25 cellular contexts compared by ENCODE assay signal in genomic region chr20:46468508-46468907, GRCh38. TPM values are rescaled to one million over a fixed set of nuclear protein-coding genes. Genes with fewer than 3 reads are reported as not detected.
DNase-seq lines count a peak whose midpoint lies in the region; ATAC-seq, FAIRE-seq and TF ChIP-seq lines count a peak whose summit lies in the region.
"Had no signal": no experiment of that assay in that cellular context is flagged by ENCODE, and none has a peak within 500 bp of the region (broad histone marks: within the 10 kb centered on the region; RNA-seq: fewer than 3 reads in every experiment).

No MANE protein-coding gene starts in this region.

- no peaks in the 10 kb centered on the region for H3K9me3 ChIP-seq in K562 (replicated peaks; ENCODE audit: control insufficient read depth, insufficient read depth, low read depth, low read length)
- H3K9me3 ChIP-seq in neural progenitor cell (ENCODE audit: low read depth), result no peaks in the 10 kb centered on the region
- H3K9me3 ChIP-seq in SJCRH30 (replicated peaks), result 0 out of 2 replicates have a peak, but pooled peaks cover 4% of the 10 kb centered on the region

- no peak overlapping the region for H2AFZ ChIP-seq in GM23338
- no peak overlapping the region for H2AFZ ChIP-seq in K562 (ENCODE audit: low read depth, low read length)
- H2AFZ ChIP-seq in neural progenitor cell (replicated peaks), result no peak overlapping the region
- H2AFZ ChIP-seq: GM23248, PC-9 had no signal

- 1% methylated on average over 8 of the region's 8 CpGs for WGBS in K562 (ENCODE audit: insufficient coverage, low coverage, missing lambda C conversion rate)

- CTCF ChIA-PET in K562 (lab: Yijun Ruan, JAX; ENCODE audit: low intra/inter-chr PET ratio), result no interaction called here

- no peak for TF ChIP-seq EP300 in K562 (IDR thresholded peaks at IDR 0.05; ENCODE audit: low read length)

- H3F3A ChIP-seq in GM23338 (replicated peaks; ENCODE audit: low read depth) (no peaks in the 10 kb centered on the region), neural progenitor cell (ENCODE audit: low read depth) (no peaks in the 10 kb centered on the region)

- TF ChIP-seq POLR2A in K562 (conservative IDR thresholded peaks at IDR 0.05), result no peak

- TF ChIP-seq CTCF in GM23338 (conservative IDR thresholded peaks at IDR 0.05; ENCODE audit: low read depth in 2 of 2), result no peak
- no peak for TF ChIP-seq CTCF in K562 (IDR thresholded peaks at IDR 0.05 in 2 of 3, conservative IDR thresholded peaks at IDR 0.05 in 1 of 3; ENCODE audit: insufficient read depth in 2 of 3, low read depth in 1 of 3, low read length in 3 of 3)
- TF ChIP-seq CTCF in neural progenitor cell (IDR thresholded peaks at IDR 0.05), result no peak
- TF ChIP-seq CTCF in dorsolateral prefrontal cortex (IDR thresholded peaks at IDR 0.05 in 54 of 56, conservative IDR thresholded peaks at IDR 0.05 in 2 of 56; ENCODE audit: low read depth in 1 of 56, partially characterized antibody in 56 of 56), result no peak

- no TSS peak for BruUV-seq in K562 (replicated peaks; lab: Mats Ljungman, UMichigan)

- H3K4me3 ChIP-seq in GM23338, result no peak overlapping the region
- no peak overlapping the region for H3K4me3 ChIP-seq in K562
- H3K4me3 ChIP-seq in neural progenitor cell, result no peak overlapping the region
- no peak overlapping the region for H3K4me3 ChIP-seq in dorsolateral prefrontal cortex
- H3K4me3 ChIP-seq in SJCRH30, result no peak overlapping the region
- H3K4me3 ChIP-seq: GM23248, PC-9 had no signal

- peak; percentile 58 for DNase-seq in GM23338 (ENCODE audit: low spot score)
- DNase-seq in HT-29 (ENCODE audit: low spot score), result peak; percentile 15
- peak in 2 of 4 experiments; percentile 18 to 19 for DNase-seq in K562 (ENCODE audit: extremely low read depth in 1 of 4, low spot score in 3 of 4)
- DNase-seq in neural progenitor cell (ENCODE audit: low spot score), result peak; percentile 26
- DNase-seq in dorsolateral prefrontal cortex, result no peak
- no peak for DNase-seq in mesenteric fat pad (ENCODE audit: low spot score)
- no peak for DNase-seq in SJCRH30
- DNase-seq: Caco-2; CD8-positive, alpha-beta T cell; GM23248; H9; NCI-H1092; NCI-H1417 treated with DMSO at 0.1 percent for 48 hours; NCI-H1694 treated with DMSO at 0.1 percent for 48 hours; NCI-H2081 treated with DMSO at 0.1 percent for 48 hours; NCI-H446; NCI-H524 treated with DMSO at 0.1 percent for 48 hours; PC-9; Right ventricle myocardium superior; T-cell had no signal

- H3K4me1 Mint-ChIP-seq in GM23338 (peaks cover 3% of the 10 kb centered on the region; the same call in 1 of the 3 replicates), neural progenitor cell (peaks cover 11% of the 10 kb centered on the region)
- H3K4me1 Mint-ChIP-seq: B cell, T-cell had no signal

- H3K9me3 Mint-ChIP-seq in GM23338 (no peaks in the 10 kb centered on the region), neural progenitor cell (no peaks in the 10 kb centered on the region)
- H3K9me3 Mint-ChIP-seq: CD8-positive, alpha-beta T cell; T-cell had no signal

- H3K4me3 Mint-ChIP-seq in GM23338 (no peak overlapping the region), neural progenitor cell (no peak overlapping the region)
- H3K4me3 Mint-ChIP-seq: B cell; CD8-positive, alpha-beta T cell; H9; IgD-negative memory B cell; T-cell had no signal

- H3K27me3 Mint-ChIP-seq in GM23338 (ENCODE audit: insufficient read depth, low read depth, poor library complexity), result peaks cover 1% of the 10 kb centered on the region
- no peaks in the 10 kb centered on the region for H3K27me3 Mint-ChIP-seq in neural progenitor cell (ENCODE audit: insufficient read depth, low read depth)

- H3K27ac Mint-ChIP-seq in GM23338 (0 out of 2 replicates have a peak overlapping the region, but pooled peaks have one; percentile 42), neural progenitor cell (no peak overlapping the region)
- H3K27ac Mint-ChIP-seq: B cell; CD8-positive, alpha-beta T cell; IgD-negative memory B cell; T-cell had no signal

- H3K9ac ChIP-seq in K562 (ENCODE audit: insufficient read depth in 1 of 2, low read depth in 2 of 2, low read length in 2 of 2), result no peak overlapping the region
- no peak overlapping the region for H3K9ac ChIP-seq in neural progenitor cell
- H3K9ac ChIP-seq: GM23248 had no signal

- H3K27ac ChIP-seq in GM23338 (ENCODE audit: low read depth) (no peak overlapping the region), K562 (ENCODE audit: extremely low read depth, low read depth, low read length) (no peak overlapping the region), neural progenitor cell (no peak overlapping the region), dorsolateral prefrontal cortex (no peak overlapping the region), SJCRH30 (no peak overlapping the region)
- H3K27ac ChIP-seq: C4-2B, GM23248, PC-9 had no signal

- H3K9me1 ChIP-seq in K562 (ENCODE audit: control insufficient read depth, insufficient read depth, low read length), result no peaks in the 10 kb centered on the region

- no peak overlapping the region for H3K4me2 ChIP-seq in GM23338
- H3K4me2 ChIP-seq in K562 (ENCODE audit: insufficient read depth, low read length), result no peak overlapping the region
- H3K4me2 ChIP-seq in neural progenitor cell, result no peak overlapping the region
- H3K4me2 ChIP-seq: PC-9 had no signal

- POLR2A ChIA-PET in K562 (lab: Yijun Ruan, JAX), result no interaction called here

- no peaks in the 10 kb centered on the region; the same call in 1 of the 2 replicates for H3K9me2 ChIP-seq in GM23338 (ENCODE audit: insufficient read depth)

- H3K36me3 Mint-ChIP-seq in GM23338 (ENCODE audit: low read depth) (no peaks in the 10 kb centered on the region; the same call in 2 of the 3 replicates), neural progenitor cell (no peaks in the 10 kb centered on the region)
- H3K36me3 Mint-ChIP-seq: CD8-positive, alpha-beta T cell; T-cell had no signal

- no peak for ATAC-seq in GM23338
- ATAC-seq in K562, result no peak
- ATAC-seq: CD8-positive, alpha-beta T cell; T-cell had no signal

- intact Hi-C loops in K562 (cut with micrococcal nuclease), result no loop called here
- intact Hi-C loops in dorsolateral prefrontal cortex (cut with DNase I), result no loop called here

- no peak for TF ChIP-seq RAD21 in K562 (CRISPR knock-in tag; conservative IDR thresholded peaks at IDR 0.05 in 1 of 2, IDR thresholded peaks at IDR 0.05 in 1 of 2)

- no peak for FAIRE-seq in K562 (lab: Jason Lieb, UNC)

- in situ Hi-C loops in K562 (cut with MboI), result no loop called here

- H3K27me3 ChIP-seq in GM23338 (ENCODE audit: insufficient read depth), result no peaks in the 10 kb centered on the region
- H3K27me3 ChIP-seq in K562 (ENCODE audit: control insufficient read depth in 2 of 2, insufficient read depth in 2 of 2, low read length in 2 of 2), result peaks cover 0 to 28% of the 10 kb centered on the region in 2 experiments; a peak in 3 of 5 replicates
- no peaks in the 10 kb centered on the region for H3K27me3 ChIP-seq in neural progenitor cell
- peaks cover 0 to 3% (median 0%) of the 10 kb centered on the region in 45 donors for H3K27me3 ChIP-seq in dorsolateral prefrontal cortex
- peaks cover 8% of the 10 kb centered on the region for H3K27me3 ChIP-seq in SJCRH30

- H3K36me3 ChIP-seq in GM23338 (ENCODE audit: insufficient read depth) (no peaks in the 10 kb centered on the region), K562 (ENCODE audit: control insufficient read depth, insufficient read depth, low read length) (no peaks in the 10 kb centered on the region), neural progenitor cell (no peaks in the 10 kb centered on the region), SJCRH30 (no peaks in the 10 kb centered on the region)

- H3K4me1 ChIP-seq in GM23338 (ENCODE audit: insufficient read depth) (no peaks in the 10 kb centered on the region), K562 (replicated peaks in 1 of 2; ENCODE audit: control insufficient read depth in 2 of 2, insufficient read depth in 2 of 2, low read length in 2 of 2) (no peaks in the 10 kb centered on the region), neural progenitor cell (no peaks in the 10 kb centered on the region), SJCRH30 (peaks cover 10% of the 10 kb centered on the region; the same call in 1 of the 2 replicates)
- H3K4me1 ChIP-seq: Caco-2 had no signal

- H4K20me1 ChIP-seq in GM23338 (replicated peaks; ENCODE audit: insufficient read depth) (no peaks in the 10 kb centered on the region), K562 (replicated peaks; ENCODE audit: control insufficient read depth, insufficient read depth, low read length) (no peaks in the 10 kb centered on the region), neural progenitor cell (ENCODE audit: low read depth) (no peaks in the 10 kb centered on the region)

- H3K79me2 ChIP-seq in GM23338 (replicated peaks; ENCODE audit: insufficient read depth) (no peaks in the 10 kb centered on the region), K562 (ENCODE audit: control insufficient read depth, insufficient read depth, low read length) (no peaks in the 10 kb centered on the region), neural progenitor cell (ENCODE audit: low read depth) (no peaks in the 10 kb centered on the region)

TF ChIP-seq in K562, 482 proteins besides CTCF, POLR2A, EP300 and RAD21 (continues in another document):
- TF ChIP-seq RFX1 (IDR thresholded peaks at IDR 0.05), result peak; percentile 92

RNA-seq across cellular contexts. Expression of gene ZNF334, which starts 44.9 kb away (rescaled TPM):
- total RNA-seq in GM23338 (2014; rRNA removed; shearing (Covaris generic)), result 15.2 and 19.1 TPM in 2 replicates
- polyA plus RNA-seq in GM23338 (2016; fragmentation: Nextera tagmentation; extraction: Ambion mirVana), result 7.9 and 12.4 TPM in 2 replicates
- total RNA-seq in HT-29 (2014; rRNA removed; shearing (Covaris generic)), result 1.5 and 1.7 TPM in 2 replicates
- 0.46 and 1.1 TPM in 2 replicates for total RNA-seq in K562 (2011; cell fraction: chromatin; rRNA removed; ENCODE audit: low replicate concordance)
- 0.50 and 0.53 TPM in 2 replicates for total RNA-seq in K562 (2011; cell fraction: nucleolus; rRNA removed)
- 0.31 and 0.51 TPM in 2 replicates for total RNA-seq in K562 (2011; cell fraction: nucleoplasm; rRNA removed)
- 0.12 and 0.27 TPM in 2 replicates for total RNA-seq in K562 (2014; rRNA removed)
- total RNA-seq in K562 (2014; rRNA removed; fragmentation: Illumina TruSeq; extraction: Trizol), result 0.22 and 0.29 TPM in 2 replicates
- 0.22 and 0.23 TPM in 2 replicates for total RNA-seq in K562 (2015; rRNA removed; fragmentation: Illumina TruSeq; extraction: Trizol)
- 0.24 and 0.34 TPM in 2 replicates for total RNA-seq in K562 (2021)
- 0.05 and 0.06 TPM in 2 replicates for polyA plus RNA-seq in K562 (2011; rRNA removed)
- polyA plus RNA-seq in K562 (2011; cell fraction: cytosol; rRNA removed), result 0.01 TPM in 1 of 2 replicates, not detected in the other
- polyA plus RNA-seq in K562 (2011; cell fraction: nucleus; rRNA removed), result 0.13 and 0.23 TPM in 2 replicates
- 0.14 and 0.98 TPM in 2 replicates for polyA plus RNA-seq in K562 (2012)
- polyA plus RNA-seq in K562 (2014; fragmentation: Illumina TruSeq; extraction: Trizol), result 0.21 TPM in 2 replicates
- polyA plus RNA-seq in K562 (2014; fragmentation: Nextera tagmentation; extraction: Ambion mirVana), result under 1 TPM in 1 of 2 experiments, not detected in 1; 0.08 TPM
- 0.19 and 0.21 TPM in 2 replicates for polyA plus RNA-seq in K562 (2014; rRNA removed)
- polyA minus RNA-seq in K562 (2011; rRNA and poly(A)+ RNA removed), result 0.04 and 0.09 TPM in 2 replicates
- not detected in 2 replicates for polyA minus RNA-seq in K562 (2011; cell fraction: cytosol; rRNA and poly(A)+ RNA removed)
- polyA minus RNA-seq in K562 (2011; cell fraction: nucleus; rRNA and poly(A)+ RNA removed), result 0.11 TPM in 1 of 2 replicates, not detected in the other
- 29.0 and 45.9 TPM in 2 replicates for total RNA-seq in neural progenitor cell (ENCODE audit: low replicate concordance)
- 10 to 100 TPM in 119 of 120 experiments, 1 to 10 TPM in 1; 9.9 to 30.3 (median 15.7) TPM for total RNA-seq in dorsolateral prefrontal cortex
- total RNA-seq in mesenteric fat pad, result 0.90 TPM
- total RNA-seq in SJCRH30 (2014; rRNA removed; shearing (Covaris generic)), result 0.32 and 0.35 TPM in 2 replicates
- total RNA-seq: Caco-2, RPMI7951, SK-MEL-5 had no signal
- polyA plus RNA-seq: IgD-negative memory B cell had no signal

Comparison
In these comparisons a context has a peak if more than half of its experiments do, and no peak if none do; other contexts are left out.
1. DNase-seq: peak in GM23338 (single experiment), HT-29 (single experiment) and neural progenitor cell (single experiment); none in dorsolateral prefrontal cortex (0 of 10), mesenteric fat pad (single experiment) and SJCRH30 (0 of 2).